Comparison of ENCODE assay signal across 22 cellular contexts in the genomic region with DNA sequence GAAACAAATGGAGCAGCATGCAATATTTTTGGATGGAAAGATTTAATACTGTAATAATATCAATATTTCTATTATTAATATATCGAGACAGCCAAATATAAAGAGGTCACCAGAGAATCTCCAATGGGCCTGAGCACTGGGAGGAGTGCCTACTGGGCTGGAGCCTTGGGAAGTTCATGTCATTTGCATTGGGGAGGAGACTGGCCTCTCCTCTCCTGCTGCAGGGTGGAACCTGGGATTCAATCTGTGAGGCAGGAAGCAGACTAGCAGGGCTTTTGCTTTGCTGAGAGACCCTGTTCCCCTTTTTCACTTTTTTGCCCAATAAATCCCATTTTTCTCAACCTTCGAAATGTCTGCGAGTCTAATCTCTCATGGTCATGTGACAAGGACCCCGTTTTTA.
DNase-seq lines count a peak whose midpoint lies in the region; ATAC-seq, FAIRE-seq and TF ChIP-seq lines count a peak whose summit lies in the region.
"Had no signal": no experiment of that assay in that cellular context is flagged by ENCODE, and none has a peak within 500 bp of the region (broad histone marks: within the 10 kb centered on the region; RNA-seq: fewer than 3 reads in every experiment).

No MANE protein-coding gene starts in this region.

- TF ChIP-seq CTCF in GM23338 (conservative IDR thresholded peaks at IDR 0.05; ENCODE audit: low read depth in 2 of 2) (no peak), K562 (IDR thresholded peaks at IDR 0.05 in 2 of 3, conservative IDR thresholded peaks at IDR 0.05 in 1 of 3; ENCODE audit: insufficient read depth in 2 of 3, low read depth in 1 of 3, low read length in 3 of 3) (no peak)

- 0 out of 2 replicates have a peak overlapping the region, but pooled peaks have one; percentile 15 for H3K27ac ChIP-seq in GM23338 (ENCODE audit: low read depth)
- no peak overlapping the region for H3K27ac ChIP-seq in K562 (ENCODE audit: extremely low read depth, low read depth, low read length)
- H3K27ac ChIP-seq: A549 had no signal

- H3K27me3 Mint-ChIP-seq in GM23338 (ENCODE audit: insufficient read depth, low read depth, poor library complexity) = no peaks in the 10 kb centered on the region
- H3K27me3 Mint-ChIP-seq: CD4-positive, alpha-beta memory T cell had no signal

- H3K4me3 ChIP-seq in GM23338 (no peak overlapping the region), K562 (no peak overlapping the region)
- H3K4me3 ChIP-seq: A549 had no signal

- H3K4me1 Mint-ChIP-seq in GM23338 = peaks cover 35% of the 10 kb centered on the region
- H3K4me1 Mint-ChIP-seq: CD4-positive, alpha-beta memory T cell had no signal

- peak overlapping the region; percentile 46 for H3K27ac Mint-ChIP-seq in GM23338
- H3K27ac Mint-ChIP-seq: CD4-positive, alpha-beta memory T cell had no signal

- ATAC-seq in GM23338 (peak; percentile 67), K562 (no peak), HG03039 (IDR thresholded peaks at IDR 0.05; ENCODE audit: unreplicated experiment) (no peak)
- ATAC-seq: A549 had no signal

- no peak for TF ChIP-seq EP300 in K562 (IDR thresholded peaks at IDR 0.05; ENCODE audit: low read length)

- no peak for TF ChIP-seq RAD21 in K562 (CRISPR knock-in tag; conservative IDR thresholded peaks at IDR 0.05 in 1 of 2, IDR thresholded peaks at IDR 0.05 in 1 of 2)

- H3K27me3 ChIP-seq in GM23338 (ENCODE audit: insufficient read depth) = no peaks in the 10 kb centered on the region
- no peaks in the 10 kb centered on the region for H3K27me3 ChIP-seq in K562 (ENCODE audit: control insufficient read depth in 2 of 2, insufficient read depth in 2 of 2, low read length in 2 of 2)

- POLR2A ChIA-PET in K562 (lab: Yijun Ruan, JAX) = no interaction called here

- H3K36me3 Mint-ChIP-seq in GM23338 (ENCODE audit: low read depth) = no peaks in the 10 kb centered on the region
- H3K36me3 Mint-ChIP-seq: CD4-positive, alpha-beta memory T cell had no signal

- CTCF ChIA-PET in K562 (lab: Yijun Ruan, JAX; ENCODE audit: low intra/inter-chr PET ratio) = no interaction called here

- H3K9me1 ChIP-seq in K562 (ENCODE audit: control insufficient read depth, insufficient read depth, low read length) = no peaks in the 10 kb centered on the region

- intact Hi-C loops in K562 (cut with micrococcal nuclease) = no loop called here

- H2AFZ ChIP-seq in GM23338 (peak overlapping the region; percentile 92; the same call in 1 of the 2 replicates), K562 (ENCODE audit: low read depth, low read length) (no peak overlapping the region)

- peak; percentile 21 for DNase-seq in GM23338 (ENCODE audit: low spot score)
- no peak for DNase-seq in K562 (ENCODE audit: extremely low read depth in 1 of 4, low spot score in 3 of 4)
- DNase-seq in iPS-NIHi7 (ENCODE audit: extremely low spot score) = peak; percentile 26
- DNase-seq in AG08396 (ENCODE audit: low spot score) = no peak
- DNase-seq in GF-D8 (lab: John Stamatoyannopoulos, UW) = no peak
- DNase-seq: 8988T; ACHN; C1 segment of cervical spinal cord; Calu3; CD4-positive, alpha-beta memory T cell; COR-L47; DMS53; DND-41; EL; GDM1; GOT3; H7; HCEC 1CT had no signal

- H3F3A ChIP-seq in GM23338 (replicated peaks; ENCODE audit: low read depth) = no peaks in the 10 kb centered on the region

- H3K9ac ChIP-seq in K562 (ENCODE audit: insufficient read depth in 1 of 2, low read depth in 2 of 2, low read length in 2 of 2) = no peak overlapping the region

- H3K4me2 ChIP-seq in GM23338 = no peak overlapping the region
- no peak overlapping the region for H3K4me2 ChIP-seq in K562 (ENCODE audit: insufficient read depth, low read length)
- H3K4me2 ChIP-seq: A549 had no signal

- TF ChIP-seq POLR2A in K562 (conservative IDR thresholded peaks at IDR 0.05) = no peak

- no peaks in the 10 kb centered on the region for H3K9me3 ChIP-seq in K562 (replicated peaks; ENCODE audit: control insufficient read depth, insufficient read depth, low read depth, low read length)
- H3K9me3 ChIP-seq: A549 had no signal

- H3K4me3 Mint-ChIP-seq in GM23338 = no peak overlapping the region
- H3K4me3 Mint-ChIP-seq: CD4-positive, alpha-beta memory T cell had no signal

- H3K9me3 Mint-ChIP-seq in GM23338 = no peaks in the 10 kb centered on the region

- H3K9me2 ChIP-seq in GM23338 (ENCODE audit: insufficient read depth) = no peaks in the 10 kb centered on the region

- H4K20me1 ChIP-seq in GM23338 (replicated peaks; ENCODE audit: insufficient read depth) = no peaks in the 10 kb centered on the region
- H4K20me1 ChIP-seq in K562 (replicated peaks; ENCODE audit: control insufficient read depth, insufficient read depth, low read length) = no peaks in the 10 kb centered on the region

- 3% methylated on average over 4 of the region's 4 CpGs for WGBS in K562 (ENCODE audit: insufficient coverage, low coverage, missing lambda C conversion rate)

- H3K4me1 ChIP-seq in GM23338 (ENCODE audit: insufficient read depth) (peaks cover 29% of the 10 kb centered on the region; the same call in 1 of the 2 replicates), K562 (replicated peaks in 1 of 2; ENCODE audit: control insufficient read depth in 2 of 2, insufficient read depth in 2 of 2, low read length in 2 of 2) (no peaks in the 10 kb centered on the region)
- H3K4me1 ChIP-seq: A549 had no signal

- H3K79me2 ChIP-seq in GM23338 (replicated peaks; ENCODE audit: insufficient read depth) = no peaks in the 10 kb centered on the region
- no peaks in the 10 kb centered on the region for H3K79me2 ChIP-seq in K562 (ENCODE audit: control insufficient read depth, insufficient read depth, low read length)

- no peak for FAIRE-seq in K562 (lab: Jason Lieb, UNC)
- FAIRE-seq: A549, GM12891, GM18507 had no signal

- H3K36me3 ChIP-seq in GM23338 (ENCODE audit: insufficient read depth) (no peaks in the 10 kb centered on the region), K562 (ENCODE audit: control insufficient read depth, insufficient read depth, low read length) (no peaks in the 10 kb centered on the region)

- in situ Hi-C loops in K562 (cut with MboI) = no loop called here

- BruUV-seq in K562 (replicated peaks; lab: Mats Ljungman, UMichigan) = no TSS peak

TF ChIP-seq in GM23338, 12 proteins besides CTCF, POLR2A, EP300 and RAD21 (continues in another document):
- no peak for TF ChIP-seq POLR2AphosphoS5 (IDR thresholded peaks at IDR 0.05; ENCODE audit: low read depth)
- no peak for TF ChIP-seq ZNF114 (CRISPR knock-in tag; IDR thresholded peaks at IDR 0.05)
- no peak for TF ChIP-seq CREB1 (CRISPR knock-in tag; IDR thresholded peaks at IDR 0.05; ENCODE audit: low read depth)

TF ChIP-seq in K562, 482 proteins besides CTCF, POLR2A, EP300 and RAD21:
- TF ChIP-seq, protein P1, sequence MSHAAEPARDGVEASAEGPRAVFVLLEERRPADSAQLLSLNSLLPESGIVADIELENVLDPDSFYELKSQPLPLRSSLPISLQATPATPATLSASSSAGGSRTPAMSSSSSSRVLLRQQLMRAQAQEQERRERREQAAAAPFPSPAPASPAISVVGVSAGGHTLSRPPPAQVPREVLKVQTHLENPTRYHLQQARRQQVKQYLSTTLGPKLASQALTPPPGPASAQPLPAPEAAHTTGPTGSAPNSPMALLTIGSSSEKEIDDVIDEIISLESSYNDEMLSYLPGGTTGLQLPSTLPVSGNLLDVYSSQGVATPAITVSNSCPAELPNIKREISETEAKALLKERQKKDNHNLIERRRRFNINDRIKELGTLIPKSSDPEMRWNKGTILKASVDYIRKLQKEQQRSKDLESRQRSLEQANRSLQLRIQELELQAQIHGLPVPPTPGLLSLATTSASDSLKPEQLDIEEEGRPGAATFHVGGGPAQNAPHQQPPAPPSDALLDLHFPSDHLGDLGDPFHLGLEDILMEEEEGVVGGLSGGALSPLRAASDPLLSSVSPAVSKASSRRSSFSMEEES (CRISPR knock-in tag; IDR thresholded peaks at IDR 0.05) = peak; percentile 52
- no peak for TF ChIP-seq NCOR1 (IDR thresholded peaks at IDR 0.05)

Comparison
In these comparisons a context has a peak if more than half of its experiments do, and no peak if none do; other contexts are left out.
1. DNase-seq: peak in GM23338 (single experiment) and iPS-NIHi7 (single experiment); none in K562 (0 of 4), AG08396 (single experiment) and GF-D8 (single experiment).